ENCODE assay signal across 8 cellular contexts in the genomic region with DNA sequence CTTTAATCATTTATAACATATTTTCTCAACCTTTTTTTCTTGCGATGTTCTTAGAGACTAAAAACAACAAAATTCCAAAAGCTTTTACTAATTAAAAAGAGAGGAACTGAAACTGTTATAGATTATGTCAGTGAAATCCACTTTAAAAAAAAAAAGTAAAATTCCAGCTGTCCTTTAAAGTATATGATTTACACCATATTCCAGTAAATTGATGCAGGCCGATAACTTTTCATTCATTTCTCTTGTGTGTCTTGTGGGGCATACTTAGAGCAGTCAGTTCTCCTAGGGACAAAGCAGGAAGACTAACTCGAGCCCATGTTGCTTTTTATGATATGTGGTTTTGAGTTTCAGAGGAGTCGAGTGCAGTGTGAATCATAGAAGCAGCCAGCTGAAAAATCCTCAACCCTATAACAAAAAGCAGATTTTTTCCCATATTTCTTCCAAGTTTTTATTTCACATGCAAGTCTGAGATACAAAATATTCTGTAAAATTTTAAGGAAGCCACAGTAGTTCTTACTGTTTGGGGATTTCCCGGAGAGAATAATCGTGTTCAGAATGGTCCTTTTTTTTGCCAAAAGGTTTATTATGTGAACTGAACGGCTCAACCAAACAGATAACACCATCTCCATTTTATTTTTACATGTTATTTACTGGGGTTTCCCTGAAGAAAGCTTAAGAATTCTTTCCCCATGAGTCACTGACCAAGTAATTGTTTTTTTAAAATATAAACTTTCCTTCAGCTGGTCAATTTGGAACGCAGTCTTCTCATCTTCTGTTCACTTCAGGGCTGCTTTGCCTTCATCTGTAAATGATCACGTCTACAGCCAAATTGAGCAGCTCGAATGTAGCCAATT.
DNase-seq lines count a peak whose midpoint lies in the region; ATAC-seq and TF ChIP-seq lines count a peak whose summit lies in the region.

No MANE protein-coding gene starts in this region.

- H3K4me3 ChIP-seq in BLaER1 (no peak overlapping the region), left lung (no peak overlapping the region)

- H3K4me1 Mint-ChIP-seq in activated naive CD8-positive, alpha-beta T cell treated with anti-CD3 and anti-CD28 coated beads, Interleukin-2, amount 50 U/mL, for 24 hours, result peaks cover 58% of the 10 kb centered on the region

- H3K4me2 ChIP-seq in BLaER1, result peak overlapping the region; percentile 37

- ATAC-seq in HG03432 (IDR thresholded peaks at IDR 0.05; ENCODE audit: unreplicated experiment) (peak; percentile 35), left lung (peak; percentile 62), HG03342 (IDR thresholded peaks at IDR 0.05; ENCODE audit: unreplicated experiment) (no peak), GM18505 (IDR thresholded peaks at IDR 0.05; ENCODE audit: unreplicated experiment) (no peak)
- no peak for ATAC-seq in activated naive CD8-positive, alpha-beta T cell treated with anti-CD3 and anti-CD28 coated beads, Interleukin-2, amount 50 U/mL, for 24 hours

- peaks cover 10% of the 10 kb centered on the region for H3K36me3 Mint-ChIP-seq in activated naive CD8-positive, alpha-beta T cell treated with anti-CD3 and anti-CD28 coated beads, Interleukin-2, amount 50 U/mL, for 24 hours (ENCODE audit: low read depth)

- no peaks in the 10 kb centered on the region for H3K27me3 Mint-ChIP-seq in activated naive CD8-positive, alpha-beta T cell treated with anti-CD3 and anti-CD28 coated beads, Interleukin-2, amount 50 U/mL, for 24 hours

- H3K9ac ChIP-seq in BLaER1, result peak overlapping the region; percentile 28; the same call in 1 of the 2 replicates

- peak overlapping the region; percentile 49 for H3K4me3 Mint-ChIP-seq in activated naive CD8-positive, alpha-beta T cell treated with anti-CD3 and anti-CD28 coated beads, Interleukin-2, amount 50 U/mL, for 24 hours

- DNase-seq in activated naive CD8-positive, alpha-beta T cell treated with anti-CD3 and anti-CD28 coated beads, Interleukin-2, amount 50 U/mL, for 24 hours, result no peak
- DNase-seq in left lung (no peak), NCI-H1417 treated with DMSO at 0.1 percent for 48 hours (lab: John Stamatoyannopoulos, UW) (no peak), epidermal melanocyte (ENCODE audit: insufficient read length, low spot score) (no peak)

- intact Hi-C loops in left lung (cut with DNase I), result no loop called here

- no peaks in the 10 kb centered on the region for H3K36me3 ChIP-seq in BLaER1
- H3K36me3 ChIP-seq in left lung, result no peaks in the 10 kb centered on the region

- H3K9me3 ChIP-seq in BLaER1 (peaks cover 27% of the 10 kb centered on the region), left lung (peaks cover 0 to 14% of the 10 kb centered on the region in 2 donors)

- peaks cover 20% of the 10 kb centered on the region for H3K4me1 ChIP-seq in BLaER1
- peaks cover 0 to 9% of the 10 kb centered on the region in 2 donors for H3K4me1 ChIP-seq in left lung

- peak overlapping the region; percentile 35; the same call in 1 of the 2 replicates for H3K27ac ChIP-seq in BLaER1
- peak overlapping the region; percentile 13 to 60 for H3K27ac ChIP-seq in left lung

- TF ChIP-seq POLR2A in GM18505 (IDR thresholded peaks at IDR 0.05; ENCODE audit: borderline replicate concordance, extremely low read depth, insufficient read depth, insufficient read length), result no peak

- peak overlapping the region; percentile 65 for H3K27ac Mint-ChIP-seq in activated naive CD8-positive, alpha-beta T cell treated with anti-CD3 and anti-CD28 coated beads, Interleukin-2, amount 50 U/mL, for 24 hours

- no peak for TF ChIP-seq CTCF in left lung (IDR thresholded peaks at IDR 0.05)

- no peaks in the 10 kb centered on the region for H4K20me1 ChIP-seq in BLaER1

- peaks cover 24% of the 10 kb centered on the region for H3K9me3 Mint-ChIP-seq in activated naive CD8-positive, alpha-beta T cell treated with anti-CD3 and anti-CD28 coated beads, Interleukin-2, amount 50 U/mL, for 24 hours

- H3K27me3 ChIP-seq in BLaER1 (no peaks in the 10 kb centered on the region), left lung (no peaks in the 10 kb centered on the region)

Comparison
In these comparisons a context has a peak if more than half of its experiments do, and no peak if none do; other contexts are left out.
1. ATAC-seq: peak in HG03432 (single experiment) and left lung (single experiment); none in activated naive CD8-positive, alpha-beta T cell treated with anti-CD3 and anti-CD28 coated beads, Interleukin-2, amount 50 U/mL, for 24 hours (single experiment), HG03342 (single experiment) and GM18505 (single experiment).